16 cellular contexts compared by ENCODE assay signal in genomic region chr13:24982333-24982999, GRCh38.
A peak's percentile ranks its signal among the peaks of the same experiment; 100 is the strongest.
DNase-seq lines count a peak whose midpoint lies in the region; ATAC-seq, FAIRE-seq and TF ChIP-seq lines count a peak whose summit lies in the region.
"Had no signal": no experiment of that assay in that cellular context is flagged by ENCODE, and none has a peak within 500 bp of the region (broad histone marks: within the 10 kb centered on the region; RNA-seq: fewer than 3 reads in every experiment).

No MANE protein-coding gene starts in this region.

- no peaks in the 10 kb centered on the region for H3K36me3 Mint-ChIP-seq in naive thymus-derived CD8-positive, alpha-beta T cell
- H3K36me3 Mint-ChIP-seq: CD14-positive monocyte, WTC11 had no signal

- H3K79me2 ChIP-seq in K562 (ENCODE audit: control insufficient read depth, insufficient read depth, low read length) = no peaks in the 10 kb centered on the region

- H3K4me1 ChIP-seq in K562 (replicated peaks in 1 of 2; ENCODE audit: control insufficient read depth in 2 of 2, insufficient read depth in 2 of 2, low read length in 2 of 2) = no peaks in the 10 kb centered on the region
- peaks cover 4 to 7% of the 10 kb centered on the region in 2 donors for H3K4me1 ChIP-seq in mucosa of rectum (ENCODE audit: control insufficient read depth in 2 of 2, insufficient read depth in 2 of 2, low read length in 2 of 2)

- H3K36me3 ChIP-seq in K562 (ENCODE audit: control insufficient read depth, insufficient read depth, low read length) (no peaks in the 10 kb centered on the region), mucosa of rectum (ENCODE audit: control insufficient read depth in 2 of 2, insufficient read depth in 2 of 2, low read length in 2 of 2) (no peaks in the 10 kb centered on the region)

- peaks cover 18 to 64% (median 30%) of the 10 kb centered on the region in 5 donors for H3K27me3 Mint-ChIP-seq in naive thymus-derived CD8-positive, alpha-beta T cell

- H3K27me3 ChIP-seq in K562 (ENCODE audit: control insufficient read depth in 2 of 2, insufficient read depth in 2 of 2, low read length in 2 of 2) (peaks cover 4 to 31% of the 10 kb centered on the region in 2 experiments; a peak in 3 of 5 replicates), mucosa of rectum (ENCODE audit: control insufficient read depth in 2 of 2, insufficient read depth in 2 of 2, low read length in 2 of 2) (no peaks in the 10 kb centered on the region)

- no peak overlapping the region for H3K4me3 ChIP-seq in K562
- H3K4me3 ChIP-seq in mucosa of rectum (ENCODE audit: low read length in 2 of 2) = peak overlapping the region in 1 of 2 donors; percentile 9
- H3K4me3 ChIP-seq: coronary artery, PC-9 had no signal

- H3K4me3 Mint-ChIP-seq in naive thymus-derived CD8-positive, alpha-beta T cell = no peak overlapping the region
- H3K4me3 Mint-ChIP-seq: CD14-positive monocyte, HFFc6, WTC11 had no signal

- no peaks in the 10 kb centered on the region for H4K20me1 ChIP-seq in K562 (replicated peaks; ENCODE audit: control insufficient read depth, insufficient read depth, low read length)

- WGBS in K562 (ENCODE audit: insufficient coverage, low coverage, missing lambda C conversion rate) = 2% methylated on average over 10 of the region's 11 CpGs

- no TSS peak for BruUV-seq in K562 (replicated peaks; lab: Mats Ljungman, UMichigan)

- H3K9me1 ChIP-seq in K562 (ENCODE audit: control insufficient read depth, insufficient read depth, low read length) = no peaks in the 10 kb centered on the region

- TF ChIP-seq CTCF in K562 (IDR thresholded peaks at IDR 0.05 in 2 of 3, conservative IDR thresholded peaks at IDR 0.05 in 1 of 3; ENCODE audit: insufficient read depth in 2 of 3, low read depth in 1 of 3, low read length in 3 of 3) (no peak), GM13977 (IDR thresholded peaks at IDR 0.05; ENCODE audit: extremely low read depth, insufficient read depth, missing control alignments) (no peak)

- peak; percentile 45 for DNase-seq in COR-L47 (lab: John Stamatoyannopoulos, UW)
- no peak for DNase-seq in K562 (ENCODE audit: extremely low read depth in 1 of 4, low spot score in 3 of 4)
- no peak for DNase-seq in GM13977 (ENCODE audit: low spot score)
- DNase-seq in naive thymus-derived CD8-positive, alpha-beta T cell = no peak
- DNase-seq: activated effector memory CD4-positive, alpha-beta T cell treated with anti-CD3 and anti-CD28 coated beads, Interleukin-2, amount 50 U/mL, for 16 hours; HFFc6; Karpas-422; posterior cingulate gyrus had no signal

- H3K27ac ChIP-seq in K562 (ENCODE audit: extremely low read depth, low read depth, low read length) (no peak overlapping the region), mucosa of rectum (ENCODE audit: low read depth in 2 of 2, low read length in 2 of 2) (peak overlapping the region; percentile 49 to 65)
- H3K27ac ChIP-seq: coronary artery, PC-9 had no signal

- H3K27ac Mint-ChIP-seq in naive thymus-derived CD8-positive, alpha-beta T cell = no peak overlapping the region
- H3K27ac Mint-ChIP-seq: CD14-positive monocyte, HFFc6, WTC11 had no signal

- H3K4me2 ChIP-seq in K562 (ENCODE audit: insufficient read depth, low read length) = no peak overlapping the region
- H3K4me2 ChIP-seq: PC-9 had no signal

- POLR2A ChIA-PET in K562 (lab: Yijun Ruan, JAX) = interaction anchor here (0.7 kb wide), 1 partner anchor 567 kb away, joined by 3 read pairs; no protein-coding TSS in a partner anchor
- POLR2A ChIA-PET in naive thymus-derived CD8-positive, alpha-beta T cell (lab: Charles Lee) = no interaction called here

- no peak overlapping the region for H3K9ac ChIP-seq in K562 (ENCODE audit: insufficient read depth in 1 of 2, low read depth in 2 of 2, low read length in 2 of 2)
- peak overlapping the region in 1 of 2 donors; percentile 26 for H3K9ac ChIP-seq in mucosa of rectum (ENCODE audit: low read depth in 1 of 2, low read length in 2 of 2)

- intact Hi-C loops in K562 (cut with micrococcal nuclease) = no loop called here

- in situ Hi-C loops in K562 (cut with MboI) (loop anchor here (25.0 kb wide), 1 partner anchor 245 kb away; no protein-coding TSS in a partner anchor), GM13977 (cut with MboI; ENCODE audit: low pct_unique_long_range_greater_than_20kb, low sequenced_read_pairs, unreplicated experiment) (loop anchor here (25.0 kb wide), 1 partner anchor 245 kb away; no protein-coding TSS in a partner anchor)

- no peak overlapping the region for H2AFZ ChIP-seq in K562 (ENCODE audit: low read depth, low read length)
- H2AFZ ChIP-seq: PC-9 had no signal

- CTCF ChIA-PET in K562 (lab: Yijun Ruan, JAX; ENCODE audit: low intra/inter-chr PET ratio) = no interaction called here

- TF ChIP-seq EP300 in Ishikawa (IDR thresholded peaks at IDR 0.05; ENCODE audit: borderline replicate concordance) = no peak
- TF ChIP-seq EP300 in K562 (IDR thresholded peaks at IDR 0.05; ENCODE audit: low read length) = no peak

- H3K9me3 Mint-ChIP-seq in naive thymus-derived CD8-positive, alpha-beta T cell = no peaks in the 10 kb centered on the region
- H3K9me3 Mint-ChIP-seq: CD14-positive monocyte, HFFc6, WTC11 had no signal

- FAIRE-seq in K562 (lab: Jason Lieb, UNC) = no peak
- FAIRE-seq: islet of Langerhans had no signal

- H3K9me3 ChIP-seq in K562 (replicated peaks; ENCODE audit: control insufficient read depth, insufficient read depth, low read depth, low read length) (no peaks in the 10 kb centered on the region), mucosa of rectum (ENCODE audit: control insufficient read depth in 2 of 2, low read length in 2 of 2) (no peaks in the 10 kb centered on the region)

- no peaks in the 10 kb centered on the region for H3K4me1 Mint-ChIP-seq in naive thymus-derived CD8-positive, alpha-beta T cell

- no peak for TF ChIP-seq POLR2A in K562 (conservative IDR thresholded peaks at IDR 0.05)

- TF ChIP-seq RAD21 in Ishikawa (IDR thresholded peaks at IDR 0.05; ENCODE audit: low read depth) (no peak), K562 (CRISPR knock-in tag; conservative IDR thresholded peaks at IDR 0.05 in 1 of 2, IDR thresholded peaks at IDR 0.05 in 1 of 2) (no peak)

- ATAC-seq in K562 (no peak), HG03095 (IDR thresholded peaks at IDR 0.05; ENCODE audit: unreplicated experiment) (no peak)
- ATAC-seq in naive thymus-derived CD8-positive, alpha-beta T cell = no peak
- ATAC-seq: WTC11 had no signal

TF ChIP-seq in Ishikawa, 13 proteins besides CTCF, POLR2A, EP300 and RAD21 (continues in another document):
- TF ChIP-seq FOXM1 (IDR thresholded peaks at IDR 0.05; ENCODE audit: borderline replicate concordance, low read depth) = no peak
- TF ChIP-seq, protein P1, sequence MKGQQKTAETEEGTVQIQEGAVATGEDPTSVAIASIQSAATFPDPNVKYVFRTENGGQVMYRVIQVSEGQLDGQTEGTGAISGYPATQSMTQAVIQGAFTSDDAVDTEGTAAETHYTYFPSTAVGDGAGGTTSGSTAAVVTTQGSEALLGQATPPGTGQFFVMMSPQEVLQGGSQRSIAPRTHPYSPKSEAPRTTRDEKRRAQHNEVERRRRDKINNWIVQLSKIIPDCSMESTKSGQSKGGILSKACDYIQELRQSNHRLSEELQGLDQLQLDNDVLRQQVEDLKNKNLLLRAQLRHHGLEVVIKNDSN (IDR thresholded peaks at IDR 0.05) = no peak
- TF ChIP-seq EGR1 (IDR thresholded peaks at IDR 0.05) = no peak
- TF ChIP-seq CREB1 (IDR thresholded peaks at IDR 0.05; ENCODE audit: low read depth) = no peak
- TF ChIP-seq MAX (IDR thresholded peaks at IDR 0.05) = peak; percentile 27; the same call in 1 of the 2 replicates
- TF ChIP-seq TCF12 (IDR thresholded peaks at IDR 0.05; ENCODE audit: low read depth) = peak; percentile 25; the same call in 1 of the 2 replicates
- TF ChIP-seq CEBPB (IDR thresholded peaks at IDR 0.05) = no peak
- TF ChIP-seq ZBTB7A (IDR thresholded peaks at IDR 0.05; ENCODE audit: low read depth) = no peak
- no peak for TF ChIP-seq TEAD4 (IDR thresholded peaks at IDR 0.05)
- no peak for TF ChIP-seq TAF1 (IDR thresholded peaks at IDR 0.05; ENCODE audit: low read depth)
- no peak for TF ChIP-seq YY1 (IDR thresholded peaks at IDR 0.05; ENCODE audit: low read depth)

TF ChIP-seq in K562, 482 proteins besides CTCF, POLR2A, EP300 and RAD21:
- peak; percentile 57; the same call in 1 of the 2 replicates for TF ChIP-seq SPI1 (IDR thresholded peaks at IDR 0.05; ENCODE audit: borderline replicate concordance, low read depth, low read length)
- no peak for TF ChIP-seq TCFL5 (CRISPR knock-in tag; conservative IDR thresholded peaks at IDR 0.05)
- TF ChIP-seq ZNF253 (CRISPR knock-in tag; conservative IDR thresholded peaks at IDR 0.05) = no peak
